ENCODE assay signal across 1 cellular context in the genomic region with DNA sequence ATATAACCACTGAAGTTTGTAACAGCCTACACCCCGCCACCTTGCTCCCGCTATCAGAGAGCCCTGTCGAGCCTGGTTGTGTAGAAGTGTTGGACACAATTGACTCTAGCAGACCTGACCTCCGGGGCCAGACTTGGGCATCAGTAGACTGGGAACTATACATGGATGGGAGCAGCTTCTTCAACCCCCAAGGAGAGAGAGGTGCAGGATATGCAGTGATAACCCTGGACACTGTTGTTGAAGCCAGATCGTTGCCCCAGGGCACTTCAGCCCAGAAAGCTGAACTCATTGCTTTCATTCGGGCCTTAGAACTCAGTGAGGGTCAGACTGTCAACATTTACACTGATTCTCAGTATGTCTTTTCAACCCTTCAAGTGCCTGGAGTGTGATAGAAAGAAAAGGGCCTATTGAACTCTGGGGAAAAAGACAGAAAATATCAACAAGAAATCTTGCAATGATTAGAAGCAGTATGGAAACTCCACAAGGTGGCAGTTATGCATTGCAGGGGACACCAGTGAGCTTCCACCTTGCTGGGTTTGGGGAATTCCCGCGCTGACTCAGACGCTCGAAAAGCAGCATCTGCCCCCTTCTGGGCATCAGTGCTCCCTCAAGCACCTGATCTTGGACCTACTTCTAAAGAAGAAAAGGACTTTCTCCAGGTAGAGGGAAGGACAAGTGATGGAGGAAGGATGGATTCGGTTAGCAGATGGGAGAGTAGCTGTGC.
TF ChIP-seq lines count a peak whose summit lies in the region.

No MANE protein-coding gene starts in this region.

TF ChIP-seq in HEK293, 187 proteins besides CTCF, POLR2A, EP300 and RAD21:
- TF ChIP-seq ZNF654 (tag by site-specific recombination; IDR thresholded peaks at IDR 0.05; ENCODE audit: low read depth), result peak; percentile 41
